Comparison of ENCODE assay signal across 17 cellular contexts in the genomic region with DNA sequence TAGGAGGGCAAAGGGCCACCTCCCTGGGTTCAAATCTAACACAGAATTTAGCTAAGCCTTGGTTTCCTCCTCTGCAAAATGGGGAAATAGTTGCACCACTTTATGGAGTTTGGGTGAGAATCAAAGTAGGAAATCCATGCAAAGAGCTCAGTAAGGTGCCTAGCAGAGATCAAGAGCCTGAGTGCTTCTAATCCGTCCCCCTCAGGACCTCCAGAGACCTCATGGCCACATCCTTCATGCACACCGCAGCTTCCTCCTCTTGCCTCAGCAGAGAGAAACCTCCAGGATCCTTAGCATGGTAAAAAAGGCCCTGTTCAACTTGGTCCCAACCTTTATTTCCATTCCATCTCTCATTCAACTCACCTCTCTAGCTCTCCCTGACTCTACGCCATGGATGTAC. TPM values are rescaled to one million over a fixed set of nuclear protein-coding genes. Genes with fewer than 3 reads are reported as not detected.
A peak's percentile ranks its signal among the peaks of the same experiment; 100 is the strongest.
DNase-seq lines count a peak whose midpoint lies in the region; ATAC-seq, FAIRE-seq and TF ChIP-seq lines count a peak whose summit lies in the region.
"Had no signal": no experiment of that assay in that cellular context is flagged by ENCODE, and none has a peak within 500 bp of the region (broad histone marks: within the 10 kb centered on the region; RNA-seq: fewer than 3 reads in every experiment).

No MANE protein-coding gene starts in this region.

- TF ChIP-seq CTCF in left ventricle myocardium inferior (IDR thresholded peaks at IDR 0.05; ENCODE audit: borderline replicate concordance) (no peak), endodermal cell (conservative IDR thresholded peaks at IDR 0.05) (no peak), neural progenitor cell (IDR thresholded peaks at IDR 0.05) (no peak), uterus (IDR thresholded peaks at IDR 0.05) (no peak)

- H3K36me3 ChIP-seq in left ventricle myocardium inferior (no peaks in the 10 kb centered on the region), endodermal cell (ENCODE audit: control insufficient read depth, insufficient read depth, low read length) (no peaks in the 10 kb centered on the region), neural progenitor cell (no peaks in the 10 kb centered on the region), uterus (no peaks in the 10 kb centered on the region), small intestine (ENCODE audit: control insufficient read depth in 2 of 2, insufficient read depth in 2 of 2, low read length in 2 of 2) (no peaks in the 10 kb centered on the region)
- H3K36me3 ChIP-seq: gastrocnemius medialis had no signal

- DNase-seq in left ventricle myocardium inferior = no peak
- DNase-seq in Right ventricle myocardium inferior (ENCODE audit: missing footprints) = no peak
- no peak for DNase-seq in endodermal cell
- DNase-seq in neural progenitor cell (ENCODE audit: low spot score) = no peak
- no peak for DNase-seq in uterus
- no peak for DNase-seq in small intestine
- no peak for DNase-seq in NCI-H524 (lab: John Stamatoyannopoulos, UW)
- DNase-seq: activated CD4-positive, alpha-beta memory T cell treated with anti-CD3 and anti-CD28 coated beads for 36 hours; CD8-positive, alpha-beta memory T cell; gastrocnemius medialis; GM23248; RPMI8226 had no signal

- H3K27ac Mint-ChIP-seq in endodermal cell (peak overlapping the region; percentile 72), neural progenitor cell (peak overlapping the region; percentile 91)
- H3K27ac Mint-ChIP-seq: activated CD4-positive, alpha-beta memory T cell treated with anti-CD3 and anti-CD28 coated beads for 36 hours; activated T-helper 1 cell treated with anti-CD3 and anti-CD28 coated beads, Interleukin-12 subunit alpha, Interleukin-12 subunit beta, Interleukin-2, Interleukin-4 antibody, amounts not matched to agents 30 ng/mL and 10 ng/mL and 1 ng/mL, durations not matched to agents 14 hours and 24 hours and 36 hours; T-cell had no signal

- intact Hi-C loops in left ventricle myocardium inferior (cut with micrococcal nuclease) = no loop called here
- intact Hi-C loops in Right ventricle myocardium inferior (cut with DNase I) = loop anchor here (2.0 kb wide), 1 partner anchor 38 kb away; the partner anchor contains the start of gene NAV2
- intact Hi-C loops in uterus (cut with DNase I; ENCODE audit: low total_unique reads) = no loop called here

- H3K27ac ChIP-seq in left ventricle myocardium inferior (replicated peaks) (peak overlapping the region; percentile 91), endodermal cell (ENCODE audit: low read depth, low read length) (no peak overlapping the region), neural progenitor cell (no peak overlapping the region), uterus (peak overlapping the region; percentile 86 to 88), small intestine (ENCODE audit: low read depth in 1 of 2, low read length in 1 of 2) (no peak overlapping the region)
- H3K27ac ChIP-seq: GM23248, VCaP had no signal

- H3K4me1 ChIP-seq in left ventricle myocardium inferior (peaks cover 56% of the 10 kb centered on the region), endodermal cell (ENCODE audit: control insufficient read depth, insufficient read depth, low read length) (peaks cover 21% of the 10 kb centered on the region), neural progenitor cell (peaks cover 28% of the 10 kb centered on the region), uterus (peaks cover 0 to 10% of the 10 kb centered on the region in 2 donors), small intestine (ENCODE audit: control insufficient read depth in 2 of 2, insufficient read depth in 1 of 2, low read depth in 1 of 2, low read length in 1 of 2) (no peaks in the 10 kb centered on the region)

- peaks cover 45% of the 10 kb centered on the region for H3K4me1 Mint-ChIP-seq in endodermal cell
- H3K4me1 Mint-ChIP-seq in neural progenitor cell = peaks cover 84% of the 10 kb centered on the region

- no peak overlapping the region for H2AFZ ChIP-seq in neural progenitor cell (replicated peaks)

- no peak overlapping the region for H3K4me3 ChIP-seq in left ventricle myocardium inferior
- no peak overlapping the region for H3K4me3 ChIP-seq in endodermal cell (ENCODE audit: low read length)
- no peak overlapping the region for H3K4me3 ChIP-seq in neural progenitor cell
- no peak overlapping the region for H3K4me3 ChIP-seq in uterus
- no peak overlapping the region for H3K4me3 ChIP-seq in small intestine (ENCODE audit: low read depth in 1 of 2, low read length in 2 of 2)
- H3K4me3 ChIP-seq: gastrocnemius medialis, GM23248 had no signal

- H3K4me2 ChIP-seq in neural progenitor cell = no peak overlapping the region

- no peaks in the 10 kb centered on the region for H4K20me1 ChIP-seq in neural progenitor cell (ENCODE audit: low read depth)

- H3K27me3 ChIP-seq in left ventricle myocardium inferior (ENCODE audit: low read depth) (no peaks in the 10 kb centered on the region), endodermal cell (ENCODE audit: control insufficient read depth, insufficient read depth, low read length, poor library complexity, severe bottlenecking) (no peaks in the 10 kb centered on the region), neural progenitor cell (no peaks in the 10 kb centered on the region), uterus (no peaks in the 10 kb centered on the region), small intestine (ENCODE audit: control insufficient read depth in 2 of 2, insufficient read depth in 2 of 2, low read length in 2 of 2) (no peaks in the 10 kb centered on the region)
- H3K27me3 ChIP-seq: gastrocnemius medialis had no signal

- H3K9me3 Mint-ChIP-seq in endodermal cell (no peaks in the 10 kb centered on the region), neural progenitor cell (no peaks in the 10 kb centered on the region)
- H3K9me3 Mint-ChIP-seq: activated CD4-positive, alpha-beta memory T cell treated with anti-CD3 and anti-CD28 coated beads for 36 hours; activated T-helper 1 cell treated with anti-CD3 and anti-CD28 coated beads, Interleukin-12 subunit alpha, Interleukin-12 subunit beta, Interleukin-2, Interleukin-4 antibody, amounts not matched to agents 30 ng/mL and 10 ng/mL and 1 ng/mL, durations not matched to agents 14 hours and 24 hours and 36 hours; CD8-positive, alpha-beta memory T cell; T-cell had no signal

- H3K9ac ChIP-seq in endodermal cell (ENCODE audit: extremely low read depth, low read length, poor library complexity, severe bottlenecking) (no peak overlapping the region), neural progenitor cell (no peak overlapping the region)
- H3K9ac ChIP-seq: GM23248 had no signal

- H3K4me3 Mint-ChIP-seq in endodermal cell (no peak overlapping the region), neural progenitor cell (no peak overlapping the region)
- H3K4me3 Mint-ChIP-seq: activated CD4-positive, alpha-beta memory T cell treated with anti-CD3 and anti-CD28 coated beads for 36 hours; activated T-helper 1 cell treated with anti-CD3 and anti-CD28 coated beads, Interleukin-12 subunit alpha, Interleukin-12 subunit beta, Interleukin-2, Interleukin-4 antibody, amounts not matched to agents 30 ng/mL and 10 ng/mL and 1 ng/mL, durations not matched to agents 14 hours and 24 hours and 36 hours; CD8-positive, alpha-beta memory T cell; T-cell had no signal

- no peaks in the 10 kb centered on the region for H3K36me3 Mint-ChIP-seq in endodermal cell (ENCODE audit: low read depth)
- no peaks in the 10 kb centered on the region for H3K36me3 Mint-ChIP-seq in neural progenitor cell
- H3K36me3 Mint-ChIP-seq: activated CD4-positive, alpha-beta memory T cell treated with anti-CD3 and anti-CD28 coated beads for 36 hours; CD8-positive, alpha-beta memory T cell; T-cell had no signal

- no peaks in the 10 kb centered on the region for H3K79me2 ChIP-seq in neural progenitor cell (ENCODE audit: low read depth)

- H3K9me3 ChIP-seq in left ventricle myocardium inferior (replicated peaks) = no peaks in the 10 kb centered on the region
- no peaks in the 10 kb centered on the region for H3K9me3 ChIP-seq in endodermal cell (ENCODE audit: control insufficient read depth, low read length)
- no peaks in the 10 kb centered on the region for H3K9me3 ChIP-seq in neural progenitor cell (ENCODE audit: low read depth)
- no peaks in the 10 kb centered on the region for H3K9me3 ChIP-seq in uterus
- no peaks in the 10 kb centered on the region for H3K9me3 ChIP-seq in small intestine (ENCODE audit: control insufficient read depth, low read depth)
- H3K9me3 ChIP-seq: gastrocnemius medialis had no signal

- ATAC-seq in Right ventricle myocardium inferior (no peak), esophagus mucosa (no peak)
- ATAC-seq: T-cell had no signal

- 90 to 100% methylated on average over 1 to 3 of the region's 3 CpGs for WGBS in endodermal cell (ENCODE audit: insufficient coverage in 1 of 2, insufficient read length in 1 of 2), 2 experiments
- 81 to 92% (median 81%) methylated on average over 3 of the region's 3 CpGs for WGBS in small intestine, 3 donors

- H3F3A ChIP-seq in neural progenitor cell (ENCODE audit: low read depth) = peaks cover 3% of the 10 kb centered on the region

- no peak for FAIRE-seq in small intestine (lab: Jason Lieb, UNC)
- FAIRE-seq: endometrium had no signal

- peaks cover under 1% of the 10 kb centered on the region for H3K27me3 Mint-ChIP-seq in endodermal cell (ENCODE audit: insufficient read depth)
- peaks cover 2% of the 10 kb centered on the region for H3K27me3 Mint-ChIP-seq in neural progenitor cell (ENCODE audit: insufficient read depth, low read depth)

- no peak for TF ChIP-seq POLR2A in uterus (IDR thresholded peaks at IDR 0.05)

RNA-seq across cellular contexts. Expression of gene NAV2, which starts 37.8 kb away (rescaled TPM):
- total RNA-seq in left ventricle myocardium inferior (14.3 TPM), Right ventricle myocardium inferior (14.0 TPM), endodermal cell (10 to 100 TPM; 37.1 to 42.4 TPM), neural progenitor cell (ENCODE audit: low replicate concordance) (9.6 and 18.1 TPM in 2 replicates), uterus (10 to 100 TPM in 1 of 4 donors, 1 to 10 TPM in 3; 2.6 to 31.6 (median 5.7) TPM), esophagus mucosa (17.0 TPM)
- 17.1 TPM for polyA plus RNA-seq in endodermal cell (2013, experiment 1 of 2)
- 15.8 TPM for polyA plus RNA-seq in endodermal cell (2013, experiment 2 of 2)
- polyA plus RNA-seq in small intestine = 1 to 10 TPM; 1.6 to 6.5 (median 2.0) TPM

Comparison
In these comparisons a context has a peak if more than half of its experiments do, and no peak if none do; other contexts are left out.
1. H3K27ac ChIP-seq: peak in left ventricle myocardium inferior (single experiment) and uterus (2 of 2); none in endodermal cell (single experiment), neural progenitor cell (single experiment) and small intestine (0 of 2).